ENCODE assay signal across 16 cellular contexts in the genomic region with DNA sequence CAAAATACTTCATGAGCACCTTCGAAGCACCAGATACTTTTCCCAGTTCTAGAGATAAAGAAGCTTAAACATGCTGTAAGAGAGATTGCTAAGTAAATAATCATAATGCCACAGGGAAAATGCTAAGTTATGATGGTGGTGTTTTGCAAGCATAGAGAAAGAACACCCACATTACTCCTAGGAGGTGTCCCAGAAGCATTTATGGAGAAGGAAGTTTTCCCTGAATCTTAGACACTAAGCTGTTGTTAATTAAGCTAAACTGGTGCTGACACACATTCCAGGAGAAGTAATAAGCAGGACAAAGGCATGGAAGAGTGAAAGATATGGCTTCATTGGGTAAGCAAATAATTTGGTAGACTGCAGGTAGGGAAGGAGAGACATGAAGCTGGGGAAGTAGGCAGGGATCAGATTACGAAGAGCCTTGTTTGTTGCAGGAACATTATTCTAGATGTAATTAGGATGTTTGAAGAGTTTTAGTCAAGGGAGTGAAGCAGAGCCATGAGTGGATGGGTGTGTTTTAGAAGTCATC.
"Had no signal": no experiment of that assay in that cellular context is flagged by ENCODE, and none has a peak within 500 bp of the region (broad histone marks: within the 10 kb centered on the region; RNA-seq: fewer than 3 reads in every experiment).

No MANE protein-coding gene starts in this region.

- H3K4me3 ChIP-seq: lung, pancreas, sigmoid colon, testis, upper lobe of right lung had no signal

- H3K9me3 ChIP-seq: pancreas, sigmoid colon, testis, upper lobe of right lung had no signal

- H3K27me3 Mint-ChIP-seq: stimulated activated naive CD8-positive, alpha-beta T cell treated with anti-CD3 and anti-CD28 coated beads, Interleukin-15, amount 100 ng/mL, for 72 hours had no signal

- H3K4me3 Mint-ChIP-seq: activated CD4-positive, alpha-beta T cell treated with anti-CD3 and anti-CD28 coated beads, Interleukin-2, amount 10 ng/mL, durations not matched to agents 7 days and 5 days; activated naive CD8-positive, alpha-beta T cell treated with anti-CD3 and anti-CD28 coated beads for 36 hours; neural crest cell; stimulated activated naive CD8-positive, alpha-beta T cell treated with anti-CD3 and anti-CD28 coated beads, Interleukin-15, amount 100 ng/mL, for 72 hours had no signal

- H3K27ac Mint-ChIP-seq: activated CD4-positive, alpha-beta T cell treated with anti-CD3 and anti-CD28 coated beads, Interleukin-2, amount 10 ng/mL, durations not matched to agents 7 days and 5 days; activated naive CD8-positive, alpha-beta T cell treated with anti-CD3 and anti-CD28 coated beads for 36 hours; stimulated activated naive CD8-positive, alpha-beta T cell treated with anti-CD3 and anti-CD28 coated beads, Interleukin-15, amount 100 ng/mL, for 72 hours had no signal

- H3K36me3 Mint-ChIP-seq: activated naive CD8-positive, alpha-beta T cell treated with anti-CD3 and anti-CD28 coated beads for 36 hours had no signal

- ATAC-seq: foreskin keratinocyte; pancreas; stimulated activated naive CD8-positive, alpha-beta T cell treated with anti-CD3 and anti-CD28 coated beads, Interleukin-15, amount 100 ng/mL, for 72 hours; upper lobe of right lung had no signal

- DNase-seq: activated CD4-positive, alpha-beta T cell treated with anti-CD3 and anti-CD28 coated beads, Interleukin-2, amount 10 ng/mL, durations not matched to agents 7 days and 5 days; activated CD4-positive, CD25-positive, alpha-beta regulatory T cell; activated naive CD8-positive, alpha-beta T cell treated with anti-CD3 and anti-CD28 coated beads for 36 hours; anterior cingulate cortex; brain microvascular endothelial cell; cerebellar nuclear complex; effector CD8-positive, alpha-beta T cell; foreskin keratinocyte; pancreas; sigmoid colon; stimulated activated CD4-positive, alpha-beta T cell treated with anti-CD3 and anti-CD28 coated beads, Interleukin-1b, Interleukin-23, amount 100 ng/mL, for 48 hours; stimulated activated naive CD8-positive, alpha-beta T cell treated with anti-CD3 and anti-CD28 coated beads, Interleukin-15, amount 100 ng/mL, for 72 hours; testis; upper lobe of right lung had no signal

- H3K4me1 Mint-ChIP-seq: activated CD4-positive, alpha-beta T cell treated with anti-CD3 and anti-CD28 coated beads, Interleukin-2, amount 10 ng/mL, durations not matched to agents 7 days and 5 days; activated naive CD8-positive, alpha-beta T cell treated with anti-CD3 and anti-CD28 coated beads for 36 hours; neural crest cell; stimulated activated naive CD8-positive, alpha-beta T cell treated with anti-CD3 and anti-CD28 coated beads, Interleukin-15, amount 100 ng/mL, for 72 hours had no signal
